In the genomic region with DNA sequence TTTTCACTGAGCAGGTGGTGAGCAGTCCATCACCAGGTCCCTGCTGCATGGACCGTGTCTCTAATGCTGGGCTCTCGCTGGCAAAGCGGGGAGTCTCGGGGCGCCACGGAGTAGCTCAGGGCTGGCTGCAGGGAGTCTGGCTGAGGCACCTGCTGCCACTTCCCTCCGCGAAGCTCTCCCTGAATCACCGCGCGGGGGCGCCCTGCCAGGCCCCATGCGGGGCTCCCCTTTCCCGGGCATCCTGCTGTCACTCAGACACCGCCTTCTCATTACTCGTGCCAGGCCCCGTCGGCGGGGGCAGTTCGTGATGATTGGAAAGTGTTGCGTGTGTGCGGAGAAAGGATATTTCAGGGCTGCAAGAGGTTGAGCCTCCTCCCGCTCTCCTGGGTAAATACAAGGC, we compare ENCODE assay signal across 28 cellular contexts.
DNase-seq lines count a peak whose midpoint lies in the region; ATAC-seq, FAIRE-seq and TF ChIP-seq lines count a peak whose summit lies in the region.
"Had no signal": no experiment of that assay in that cellular context is flagged by ENCODE, and none has a peak within 500 bp of the region (broad histone marks: within the 10 kb centered on the region; RNA-seq: fewer than 3 reads in every experiment).

No MANE protein-coding gene starts in this region.

- H3K27ac Mint-ChIP-seq in activated CD4-positive, alpha-beta T cell treated with anti-CD3 and anti-CD28 coated beads for 36 hours = no peak overlapping the region
- no peak overlapping the region for H3K27ac Mint-ChIP-seq in HFFc6
- H3K27ac Mint-ChIP-seq: activated CD4-positive, alpha-beta memory T cell treated with anti-CD3 and anti-CD28 coated beads, Interleukin-2, amount 10 ng/mL, durations not matched to agents 7 days and 5 days; activated naive CD4-positive, alpha-beta T cell treated with anti-CD3 and anti-CD28 coated beads, Interleukin-2, amount 50 U/mL, for 72 hours; activated T-helper 17 cell treated with anti-CD3 and anti-CD28 coated beads, Interleukin-2, amount 50 U/mL, for 72 hours; CD8-positive, alpha-beta T cell; effector memory CD8-positive, alpha-beta T cell; nephron had no signal

- H2BK5ac ChIP-seq in H1 (ENCODE audit: low read depth, low read length) = no peak overlapping the region

- H3K36me3 Mint-ChIP-seq in activated CD4-positive, alpha-beta T cell treated with anti-CD3 and anti-CD28 coated beads for 36 hours (ENCODE audit: low read depth) = no peaks in the 10 kb centered on the region
- H3K36me3 Mint-ChIP-seq in HFFc6 (ENCODE audit: low read depth) = peaks cover 16% of the 10 kb centered on the region; the same call in 1 of the 2 replicates
- H3K36me3 Mint-ChIP-seq: CD8-positive, alpha-beta T cell had no signal

- no peak overlapping the region for H4K5ac ChIP-seq in H1 (ENCODE audit: insufficient read length, low read depth, low read length)

- no peaks in the 10 kb centered on the region for H4K20me1 ChIP-seq in H1 (replicated peaks in 1 of 2; ENCODE audit: control insufficient read depth in 1 of 2, insufficient read depth in 2 of 2, low read length in 2 of 2)

- no peaks in the 10 kb centered on the region for H3K79me2 ChIP-seq in H1 (ENCODE audit: control insufficient read depth in 1 of 2, insufficient read depth in 2 of 2, low read length in 2 of 2)

- H3K4me1 ChIP-seq in H1 (replicated peaks in 1 of 4; ENCODE audit: control insufficient read depth in 3 of 4, insufficient read depth in 4 of 4, low read length in 3 of 4) = no peaks in the 10 kb centered on the region; a peak in 1 of 7 replicates
- no peaks in the 10 kb centered on the region for H3K4me1 ChIP-seq in upper lobe of right lung
- H3K4me1 ChIP-seq: heart left ventricle, pancreas, right atrium auricular region, tibial artery had no signal

- peak; percentile 17 for TF ChIP-seq CTCF in NB4 (IDR thresholded peaks at IDR 0.05; ENCODE audit: low read depth, low read length)
- TF ChIP-seq CTCF in H1 (IDR thresholded peaks at IDR 0.05; ENCODE audit: control extremely low read depth in 1 of 3, insufficient read depth in 1 of 3, low read depth in 1 of 3, low read length in 3 of 3) = peak; percentile 50 to 53 (median 50)
- no peak for TF ChIP-seq CTCF in upper lobe of right lung (IDR thresholded peaks at IDR 0.05)
- TF ChIP-seq CTCF in HFFc6 (IDR thresholded peaks at IDR 0.05) = no peak

- H2BK12ac ChIP-seq in H1 (ENCODE audit: low read depth, low read length) = no peak overlapping the region

- H3K4ac ChIP-seq in H1 (replicated peaks; ENCODE audit: insufficient read length, low read depth, low read length) = no peak overlapping the region

- H3K79me1 ChIP-seq in H1 (ENCODE audit: low read depth, low read length) = no peaks in the 10 kb centered on the region

- H3K9ac ChIP-seq in H1 (replicated peaks in 1 of 4; ENCODE audit: extremely low read depth in 1 of 4, low read depth in 3 of 4, low read length in 3 of 4) = no peak overlapping the region

- H3K9me3 Mint-ChIP-seq in activated CD4-positive, alpha-beta T cell treated with anti-CD3 and anti-CD28 coated beads for 36 hours (ENCODE audit: low read depth) = no peaks in the 10 kb centered on the region
- peaks cover 77% of the 10 kb centered on the region for H3K9me3 Mint-ChIP-seq in HFFc6
- H3K9me3 Mint-ChIP-seq: CD8-positive, alpha-beta T cell had no signal

- H4K8ac ChIP-seq in H1 (ENCODE audit: extremely low read depth, insufficient read depth, low read length) = no peak overlapping the region

- no peak overlapping the region for H3K56ac ChIP-seq in H1 (replicated peaks; ENCODE audit: insufficient read length, low read depth, low read length)

- H3K36me3 ChIP-seq in H1 (ENCODE audit: control insufficient read depth in 2 of 4, insufficient read depth in 4 of 4, low read length in 3 of 4) = no peaks in the 10 kb centered on the region
- no peaks in the 10 kb centered on the region for H3K36me3 ChIP-seq in upper lobe of right lung
- H3K36me3 ChIP-seq: heart left ventricle, pancreas, right atrium auricular region, tibial artery had no signal

- H2BK120ac ChIP-seq in H1 (replicated peaks; ENCODE audit: low read depth, low read length) = no peak overlapping the region

- H3K27me3 Mint-ChIP-seq in activated CD4-positive, alpha-beta T cell treated with anti-CD3 and anti-CD28 coated beads for 36 hours = peaks cover 3% of the 10 kb centered on the region
- no peaks in the 10 kb centered on the region; the same call in none of the 2 replicates for H3K27me3 Mint-ChIP-seq in HFFc6 (ENCODE audit: insufficient read depth)
- H3K27me3 Mint-ChIP-seq: activated CD4-positive, alpha-beta memory T cell treated with anti-CD3 and anti-CD28 coated beads, Interleukin-2, amount 10 ng/mL, durations not matched to agents 7 days and 5 days had no signal

- TF ChIP-seq POLR2A in NB4 (IDR thresholded peaks at IDR 0.05; ENCODE audit: extremely low read depth, insufficient read length) (no peak), H1 (IDR thresholded peaks at IDR 0.05; ENCODE audit: control extremely low read depth in 1 of 2, low read depth in 2 of 2, low read length in 2 of 2) (no peak)

- no peak for ATAC-seq in activated CD4-positive, alpha-beta T cell treated with anti-CD3 and anti-CD28 coated beads for 36 hours
- peak; percentile 57 for ATAC-seq in upper lobe of right lung
- ATAC-seq in GM21423 (IDR thresholded peaks at IDR 0.05; ENCODE audit: unreplicated experiment) = no peak
- ATAC-seq: activated naive CD4-positive, alpha-beta T cell treated with anti-CD3 and anti-CD28 coated beads, Interleukin-2, amount 50 U/mL, for 72 hours; activated T-helper 17 cell treated with anti-CD3 and anti-CD28 coated beads, Interleukin-2, amount 50 U/mL, for 72 hours; CD8-positive, alpha-beta T cell; effector memory CD8-positive, alpha-beta T cell; heart left ventricle; pancreas had no signal

- no peak overlapping the region for H3K18ac ChIP-seq in H1 (ENCODE audit: extremely low read depth, low read length)

- 69% methylated on average over 22 of the region's 23 CpGs; no CpG with 5 or more reads in 1 of the 2 experiments for WGBS in H1 (ENCODE audit: extremely low coverage in 1 of 2, insufficient coverage in 1 of 2, insufficient read length in 1 of 2, insufficient replicate concordance in 2 of 2, low coverage in 1 of 2, low lambda C conversion rate in 2 of 2, missing lambda C conversion rate in 1 of 2), 2 experiments

- H3K9me3 ChIP-seq in H1 (ENCODE audit: insufficient read depth in 2 of 2, low read depth in 1 of 2, low read length in 1 of 2) (no peaks in the 10 kb centered on the region), upper lobe of right lung (no peaks in the 10 kb centered on the region)
- H3K9me3 ChIP-seq: pancreas, right atrium auricular region, tibial artery had no signal

- no peaks in the 10 kb centered on the region for H3K4me1 Mint-ChIP-seq in activated CD4-positive, alpha-beta T cell treated with anti-CD3 and anti-CD28 coated beads for 36 hours
- H3K4me1 Mint-ChIP-seq in HFFc6 (ENCODE audit: low read depth) = no peaks in the 10 kb centered on the region
- H3K4me1 Mint-ChIP-seq: activated CD4-positive, alpha-beta memory T cell treated with anti-CD3 and anti-CD28 coated beads, Interleukin-2, amount 10 ng/mL, durations not matched to agents 7 days and 5 days; activated T-helper 17 cell treated with anti-CD3 and anti-CD28 coated beads, Interleukin-2, amount 50 U/mL, for 72 hours; nephron had no signal

- no peaks in the 10 kb centered on the region for H3K23me2 ChIP-seq in H1 (ENCODE audit: low read depth, low read length)

- no peak overlapping the region for H2BK20ac ChIP-seq in H1 (ENCODE audit: low read length)

- H3K4me2 ChIP-seq in H1 (ENCODE audit: insufficient read depth in 1 of 2, low read depth in 2 of 2, low read length in 2 of 2) = no peak overlapping the region; a peak in 1 of 4 replicates
- H3K4me2 ChIP-seq: PC-9 had no signal

- CTCF ChIA-PET in activated CD4-positive, alpha-beta T cell treated with anti-CD3 and anti-CD28 coated beads for 36 hours (lab: Charles Lee) = no interaction called here
- CTCF ChIA-PET in H1 (lab: Charles Lee; ENCODE audit: partially characterized antibody) = interaction anchor here (0.6 to 1.9 kb wide), 10 partner anchors 10 to 389 kb away, joined by 3 to 14 read pairs (median 4); no protein-coding TSS in a partner anchor

- H2AK5ac ChIP-seq in H1 (ENCODE audit: low read depth, low read length) = no peak overlapping the region

- no peak for TF ChIP-seq EP300 in H1 (IDR thresholded peaks at IDR 0.05; ENCODE audit: borderline replicate concordance in 1 of 2, low read depth in 2 of 2, low read length in 2 of 2)

- H3K27ac ChIP-seq in H1 (ENCODE audit: low read depth, low read length) (no peak overlapping the region), upper lobe of right lung (no peak overlapping the region)
- H3K27ac ChIP-seq: heart left ventricle, HL-60, pancreas, PC-9, right atrium auricular region, tibial artery had no signal

- H4K91ac ChIP-seq in H1 (replicated peaks; ENCODE audit: insufficient read length, low read length) = no peak overlapping the region

- H3K23ac ChIP-seq in H1 (ENCODE audit: insufficient read length) = no peak overlapping the region

- H3K14ac ChIP-seq in H1 (ENCODE audit: insufficient read length) = no peak overlapping the region

- FAIRE-seq in H1 (lab: Jason Lieb, UNC) = no peak
- FAIRE-seq: bronchial epithelial cell, colon, pancreas had no signal

- H3K27me3 ChIP-seq in H1 (replicated peaks in 1 of 4; ENCODE audit: control insufficient read depth in 3 of 4, extremely low read depth in 1 of 4, insufficient read depth in 3 of 4, low read length in 3 of 4) (no peaks in the 10 kb centered on the region), upper lobe of right lung (peaks cover 6% of the 10 kb centered on the region)
- H3K27me3 ChIP-seq: pancreas, right atrium auricular region, tibial artery had no signal

- H2AFZ ChIP-seq in H1 (ENCODE audit: low read length) = no peak overlapping the region
- H2AFZ ChIP-seq: PC-9 had no signal

- H3K4me3 ChIP-seq in NB4 (ENCODE audit: low read depth, low read length) (no peak overlapping the region), H1 (ENCODE audit: extremely low read depth in 1 of 4, insufficient read depth in 2 of 4, low read depth in 3 of 4, low read length in 4 of 4) (no peak overlapping the region), upper lobe of right lung (no peak overlapping the region)
- H3K4me3 ChIP-seq: heart left ventricle, pancreas, PC-9, right atrium auricular region, tibial artery had no signal

- DNase-seq in activated CD4-positive, alpha-beta T cell treated with anti-CD3 and anti-CD28 coated beads for 36 hours = peak; percentile 11
- DNase-seq in activated CD4-positive, alpha-beta T cell treated with anti-CD3 and anti-CD28 coated beads for 4 hours = no peak
- peak; percentile 7 for DNase-seq in NB4 (ENCODE audit: low read depth)
- peak in 1 of 2 experiments; percentile 69 for DNase-seq in H1 (ENCODE audit: low read depth in 1 of 2, low spot score in 2 of 2)
- DNase-seq in upper lobe of right lung = no peak
- no peak for DNase-seq in HFFc6
- DNase-seq in NCI-H2081 (lab: John Stamatoyannopoulos, UW) = no peak
- DNase-seq: activated CD4-positive, alpha-beta memory T cell treated with anti-CD3 and anti-CD28 coated beads, Interleukin-2, amount 10 ng/mL, durations not matched to agents 7 days and 5 days; activated CD4-positive, CD25-positive, alpha-beta regulatory T cell; CD8-positive, alpha-beta T cell; effector memory CD8-positive, alpha-beta T cell; NCI-H1105; NCI-H1930; NK-92 treated with Interleukin-12 subunit alpha and Interleukin-12 subunit beta, amount 100 ng/mL, for 24 hours; SHP77; SW 1271; tibial artery had no signal

- H3K4me3 Mint-ChIP-seq in activated CD4-positive, alpha-beta T cell treated with anti-CD3 and anti-CD28 coated beads for 36 hours = no peak overlapping the region
- no peak overlapping the region for H3K4me3 Mint-ChIP-seq in HFFc6
- H3K4me3 Mint-ChIP-seq: activated CD4-positive, alpha-beta memory T cell treated with anti-CD3 and anti-CD28 coated beads, Interleukin-2, amount 10 ng/mL, durations not matched to agents 7 days and 5 days; activated T-helper 17 cell treated with anti-CD3 and anti-CD28 coated beads, Interleukin-2, amount 50 U/mL, for 72 hours; CD8-positive, alpha-beta T cell; effector memory CD8-positive, alpha-beta T cell; nephron had no signal

- H2BK15ac ChIP-seq in H1 (ENCODE audit: low read length) = no peak overlapping the region

- TF ChIP-seq RAD21 in H1 (IDR thresholded peaks at IDR 0.05 in 1 of 2, conservative IDR thresholded peaks at IDR 0.05 in 1 of 2; ENCODE audit: low read depth in 2 of 2, low read length in 2 of 2) = peak; percentile 51 to 61; a peak in 3 of 4 replicates

- intact Hi-C loops in activated CD4-positive, alpha-beta T cell treated with anti-CD3 and anti-CD28 coated beads for 36 hours (cut with DNase I, micrococcal nuclease) = no loop called here
- intact Hi-C loops in upper lobe of right lung (cut with DNase I) = no loop called here

- POLR2A ChIA-PET in activated CD4-positive, alpha-beta T cell treated with anti-CD3 and anti-CD28 coated beads for 36 hours (lab: Charles Lee) = no interaction called here
- POLR2A ChIA-PET in H1 (lab: Charles Lee; ENCODE audit: partially characterized antibody) = no interaction called here

Comparison
In these comparisons a context has a peak if more than half of its experiments do, and no peak if none do; other contexts are left out.
1. DNase-seq: peak in activated CD4-positive, alpha-beta T cell treated with anti-CD3 and anti-CD28 coated beads for 36 hours (single experiment) and NB4 (single experiment); none in activated CD4-positive, alpha-beta T cell treated with anti-CD3 and anti-CD28 coated beads for 4 hours (0 of 2), upper lobe of right lung (single experiment), HFFc6 (single experiment) and NCI-H2081 (0 of 2).
2. CTCF ChIP-seq: peak in NB4 (single experiment) and H1 (3 of 3); none in upper lobe of right lung (single experiment) and HFFc6 (single experiment).